1 cellular context compared by ENCODE assay signal in genomic region chr6:134875367-134875766, GRCh38.
TF ChIP-seq lines count a peak whose summit lies in the region.

No MANE protein-coding gene starts in this region.

TF ChIP-seq in K562, 482 proteins besides CTCF, POLR2A, EP300 and RAD21 (continued from another document and continues in another):
- TF ChIP-seq, protein P1, sequence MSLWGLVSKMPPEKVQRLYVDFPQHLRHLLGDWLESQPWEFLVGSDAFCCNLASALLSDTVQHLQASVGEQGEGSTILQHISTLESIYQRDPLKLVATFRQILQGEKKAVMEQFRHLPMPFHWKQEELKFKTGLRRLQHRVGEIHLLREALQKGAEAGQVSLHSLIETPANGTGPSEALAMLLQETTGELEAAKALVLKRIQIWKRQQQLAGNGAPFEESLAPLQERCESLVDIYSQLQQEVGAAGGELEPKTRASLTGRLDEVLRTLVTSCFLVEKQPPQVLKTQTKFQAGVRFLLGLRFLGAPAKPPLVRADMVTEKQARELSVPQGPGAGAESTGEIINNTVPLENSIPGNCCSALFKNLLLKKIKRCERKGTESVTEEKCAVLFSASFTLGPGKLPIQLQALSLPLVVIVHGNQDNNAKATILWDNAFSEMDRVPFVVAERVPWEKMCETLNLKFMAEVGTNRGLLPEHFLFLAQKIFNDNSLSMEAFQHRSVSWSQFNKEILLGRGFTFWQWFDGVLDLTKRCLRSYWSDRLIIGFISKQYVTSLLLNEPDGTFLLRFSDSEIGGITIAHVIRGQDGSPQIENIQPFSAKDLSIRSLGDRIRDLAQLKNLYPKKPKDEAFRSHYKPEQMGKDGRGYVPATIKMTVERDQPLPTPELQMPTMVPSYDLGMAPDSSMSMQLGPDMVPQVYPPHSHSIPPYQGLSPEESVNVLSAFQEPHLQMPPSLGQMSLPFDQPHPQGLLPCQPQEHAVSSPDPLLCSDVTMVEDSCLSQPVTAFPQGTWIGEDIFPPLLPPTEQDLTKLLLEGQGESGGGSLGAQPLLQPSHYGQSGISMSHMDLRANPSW (CRISPR knock-in tag; IDR thresholded peaks at IDR 0.05), result no peak
- TF ChIP-seq, protein P2, sequence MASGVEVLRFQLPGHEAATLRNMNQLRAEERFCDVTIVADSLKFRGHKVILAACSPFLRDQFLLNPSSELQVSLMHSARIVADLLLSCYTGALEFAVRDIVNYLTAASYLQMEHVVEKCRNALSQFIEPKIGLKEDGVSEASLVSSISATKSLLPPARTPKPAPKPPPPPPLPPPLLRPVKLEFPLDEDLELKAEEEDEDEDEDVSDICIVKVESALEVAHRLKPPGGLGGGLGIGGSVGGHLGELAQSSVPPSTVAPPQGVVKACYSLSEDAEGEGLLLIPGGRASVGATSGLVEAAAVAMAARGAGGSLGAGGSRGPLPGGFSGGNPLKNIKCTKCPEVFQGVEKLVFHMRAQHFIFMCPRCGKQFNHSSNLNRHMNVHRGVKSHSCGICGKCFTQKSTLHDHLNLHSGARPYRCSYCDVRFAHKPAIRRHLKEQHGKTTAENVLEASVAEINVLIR (CRISPR knock-in tag; IDR thresholded peaks at IDR 0.05), result no peak
- TF ChIP-seq BACH1 (tag; IDR thresholded peaks at IDR 0.05), result peak; percentile 93
- no peak for TF ChIP-seq SLC30A9 (CRISPR knock-in tag; IDR thresholded peaks at IDR 0.05)
- no peak for TF ChIP-seq HES1 (IDR thresholded peaks at IDR 0.05; ENCODE audit: low read depth)
- TF ChIP-seq ZNF347 (CRISPR knock-in tag; IDR thresholded peaks at IDR 0.05; ENCODE audit: low read depth), result no peak
- TF ChIP-seq, protein P3, sequence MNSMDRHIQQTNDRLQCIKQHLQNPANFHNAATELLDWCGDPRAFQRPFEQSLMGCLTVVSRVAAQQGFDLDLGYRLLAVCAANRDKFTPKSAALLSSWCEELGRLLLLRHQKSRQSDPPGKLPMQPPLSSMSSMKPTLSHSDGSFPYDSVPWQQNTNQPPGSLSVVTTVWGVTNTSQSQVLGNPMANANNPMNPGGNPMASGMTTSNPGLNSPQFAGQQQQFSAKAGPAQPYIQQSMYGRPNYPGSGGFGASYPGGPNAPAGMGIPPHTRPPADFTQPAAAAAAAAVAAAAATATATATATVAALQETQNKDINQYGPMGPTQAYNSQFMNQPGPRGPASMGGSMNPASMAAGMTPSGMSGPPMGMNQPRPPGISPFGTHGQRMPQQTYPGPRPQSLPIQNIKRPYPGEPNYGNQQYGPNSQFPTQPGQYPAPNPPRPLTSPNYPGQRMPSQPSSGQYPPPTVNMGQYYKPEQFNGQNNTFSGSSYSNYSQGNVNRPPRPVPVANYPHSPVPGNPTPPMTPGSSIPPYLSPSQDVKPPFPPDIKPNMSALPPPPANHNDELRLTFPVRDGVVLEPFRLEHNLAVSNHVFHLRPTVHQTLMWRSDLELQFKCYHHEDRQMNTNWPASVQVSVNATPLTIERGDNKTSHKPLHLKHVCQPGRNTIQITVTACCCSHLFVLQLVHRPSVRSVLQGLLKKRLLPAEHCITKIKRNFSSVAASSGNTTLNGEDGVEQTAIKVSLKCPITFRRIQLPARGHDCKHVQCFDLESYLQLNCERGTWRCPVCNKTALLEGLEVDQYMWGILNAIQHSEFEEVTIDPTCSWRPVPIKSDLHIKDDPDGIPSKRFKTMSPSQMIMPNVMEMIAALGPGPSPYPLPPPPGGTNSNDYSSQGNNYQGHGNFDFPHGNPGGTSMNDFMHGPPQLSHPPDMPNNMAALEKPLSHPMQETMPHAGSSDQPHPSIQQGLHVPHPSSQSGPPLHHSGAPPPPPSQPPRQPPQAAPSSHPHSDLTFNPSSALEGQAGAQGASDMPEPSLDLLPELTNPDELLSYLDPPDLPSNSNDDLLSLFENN (IDR thresholded peaks at IDR 0.05; ENCODE audit: low read depth in 2 of 2, low read length in 2 of 2), result no peak
- TF ChIP-seq HDAC3 (IDR thresholded peaks at IDR 0.05; ENCODE audit: borderline replicate concordance, partially characterized antibody), result no peak
- no peak for TF ChIP-seq MTF1 (CRISPR knock-in tag; IDR thresholded peaks at IDR 0.05; ENCODE audit: borderline replicate concordance)
- TF ChIP-seq MCM7 (IDR thresholded peaks at IDR 0.05), result no peak
- TF ChIP-seq EP400 (IDR thresholded peaks at IDR 0.05), result no peak
- no peak for TF ChIP-seq NFATC3 (IDR thresholded peaks at IDR 0.05)
- TF ChIP-seq, protein P4, sequence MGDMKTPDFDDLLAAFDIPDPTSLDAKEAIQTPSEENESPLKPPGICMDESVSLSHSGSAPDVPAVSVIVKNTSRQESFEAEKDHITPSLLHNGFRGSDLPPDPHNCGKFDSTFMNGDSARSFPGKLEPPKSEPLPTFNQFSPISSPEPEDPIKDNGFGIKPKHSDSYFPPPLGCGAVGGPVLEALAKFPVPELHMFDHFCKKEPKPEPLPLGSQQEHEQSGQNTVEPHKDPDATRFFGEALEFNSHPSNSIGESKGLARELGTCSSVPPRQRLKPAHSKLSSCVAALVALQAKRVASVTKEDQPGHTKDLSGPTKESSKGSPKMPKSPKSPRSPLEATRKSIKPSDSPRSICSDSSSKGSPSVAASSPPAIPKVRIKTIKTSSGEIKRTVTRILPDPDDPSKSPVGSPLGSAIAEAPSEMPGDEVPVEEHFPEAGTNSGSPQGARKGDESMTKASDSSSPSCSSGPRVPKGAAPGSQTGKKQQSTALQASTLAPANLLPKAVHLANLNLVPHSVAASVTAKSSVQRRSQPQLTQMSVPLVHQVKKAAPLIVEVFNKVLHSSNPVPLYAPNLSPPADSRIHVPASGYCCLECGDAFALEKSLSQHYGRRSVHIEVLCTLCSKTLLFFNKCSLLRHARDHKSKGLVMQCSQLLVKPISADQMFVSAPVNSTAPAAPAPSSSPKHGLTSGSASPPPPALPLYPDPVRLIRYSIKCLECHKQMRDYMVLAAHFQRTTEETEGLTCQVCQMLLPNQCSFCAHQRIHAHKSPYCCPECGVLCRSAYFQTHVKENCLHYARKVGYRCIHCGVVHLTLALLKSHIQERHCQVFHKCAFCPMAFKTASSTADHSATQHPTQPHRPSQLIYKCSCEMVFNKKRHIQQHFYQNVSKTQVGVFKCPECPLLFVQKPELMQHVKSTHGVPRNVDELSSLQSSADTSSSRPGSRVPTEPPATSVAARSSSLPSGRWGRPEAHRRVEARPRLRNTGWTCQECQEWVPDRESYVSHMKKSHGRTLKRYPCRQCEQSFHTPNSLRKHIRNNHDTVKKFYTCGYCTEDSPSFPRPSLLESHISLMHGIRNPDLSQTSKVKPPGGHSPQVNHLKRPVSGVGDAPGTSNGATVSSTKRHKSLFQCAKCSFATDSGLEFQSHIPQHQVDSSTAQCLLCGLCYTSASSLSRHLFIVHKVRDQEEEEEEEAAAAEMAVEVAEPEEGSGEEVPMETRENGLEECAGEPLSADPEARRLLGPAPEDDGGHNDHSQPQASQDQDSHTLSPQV (IDR thresholded peaks at IDR 0.05), result peak; percentile 36; the same call in 1 of the 2 replicates
- no peak for TF ChIP-seq ZBTB1 (CRISPR knock-in tag; IDR thresholded peaks at IDR 0.05; ENCODE audit: borderline replicate concordance, low read depth)
- TF ChIP-seq BRF2 (IDR thresholded peaks at IDR 0.05; ENCODE audit: borderline replicate concordance, insufficient read depth, insufficient read length), result no peak
- no peak for TF ChIP-seq USF2 (CRISPR knock-in tag; IDR thresholded peaks at IDR 0.05)
- no peak for TF ChIP-seq CHD1 (IDR thresholded peaks at IDR 0.05; ENCODE audit: low read length)
- TF ChIP-seq GTF2B (IDR thresholded peaks at IDR 0.05; ENCODE audit: extremely low read depth, insufficient read length), result no peak
- TF ChIP-seq CXXC5 (CRISPR knock-in tag; IDR thresholded peaks at IDR 0.05), result 0 out of 2 replicates have a peak, but pooled peaks have one; percentile 24
- no peak for TF ChIP-seq CEBPB (tag; IDR thresholded peaks at IDR 0.05)
- TF ChIP-seq ARID2 (IDR thresholded peaks at IDR 0.05), result no peak
- TF ChIP-seq MECOM (CRISPR knock-in tag; IDR thresholded peaks at IDR 0.05), result no peak
- no peak for TF ChIP-seq RFX1 (IDR thresholded peaks at IDR 0.05)
- TF ChIP-seq, protein P5, sequence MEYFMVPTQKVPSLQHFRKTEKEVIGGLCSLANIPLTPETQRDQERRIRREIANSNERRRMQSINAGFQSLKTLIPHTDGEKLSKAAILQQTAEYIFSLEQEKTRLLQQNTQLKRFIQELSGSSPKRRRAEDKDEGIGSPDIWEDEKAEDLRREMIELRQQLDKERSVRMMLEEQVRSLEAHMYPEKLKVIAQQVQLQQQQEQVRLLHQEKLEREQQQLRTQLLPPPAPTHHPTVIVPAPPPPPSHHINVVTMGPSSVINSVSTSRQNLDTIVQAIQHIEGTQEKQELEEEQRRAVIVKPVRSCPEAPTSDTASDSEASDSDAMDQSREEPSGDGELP (CRISPR knock-in tag; IDR thresholded peaks at IDR 0.05; ENCODE audit: borderline replicate concordance), result no peak
- no peak for TF ChIP-seq ZNF57 (CRISPR knock-in tag; IDR thresholded peaks at IDR 0.05)
- TF ChIP-seq SMAD1 (IDR thresholded peaks at IDR 0.05; ENCODE audit: low read depth, low read length, partially characterized antibody), result no peak
- TF ChIP-seq MIER1 (IDR thresholded peaks at IDR 0.05; ENCODE audit: low read depth), result no peak
- TF ChIP-seq ZNF449 (CRISPR knock-in tag; IDR thresholded peaks at IDR 0.05), result no peak
- no peak for TF ChIP-seq ZNF311 (CRISPR knock-in tag; IDR thresholded peaks at IDR 0.05)
- TF ChIP-seq ZNF699 (CRISPR knock-in tag; IDR thresholded peaks at IDR 0.05; ENCODE audit: insufficient replicate concordance), result no peak
- no peak for TF ChIP-seq ZBTB8A (IDR thresholded peaks at IDR 0.05; ENCODE audit: partially characterized antibody)
- no peak for TF ChIP-seq TGIF2 (CRISPR knock-in tag; IDR thresholded peaks at IDR 0.05)
- 0 out of 4 replicates have a peak, but pooled peaks of 1 of the 2 experiments have one; percentile 29 for TF ChIP-seq NRF1 (conservative IDR thresholded peaks at IDR 0.05 in 1 of 2, IDR thresholded peaks at IDR 0.05 in 1 of 2)
- peak in 1 of 2 experiments; percentile 41; a peak in 1 of 4 replicates for TF ChIP-seq TEAD1 (CRISPR knock-in tag; IDR thresholded peaks at IDR 0.05)
- TF ChIP-seq MCM5 (IDR thresholded peaks at IDR 0.05; ENCODE audit: low read depth), result no peak
- no peak for TF ChIP-seq ATF3 (IDR thresholded peaks at IDR 0.05)
- TF ChIP-seq ATF3 (CRISPR knock-in tag; conservative IDR thresholded peaks at IDR 0.05), result no peak
- TF ChIP-seq ZNF695 (CRISPR knock-in tag; IDR thresholded peaks at IDR 0.05), result no peak
- TF ChIP-seq ZKSCAN3 (CRISPR knock-in tag; IDR thresholded peaks at IDR 0.05), result no peak
- no peak for TF ChIP-seq CHD4 (IDR thresholded peaks at IDR 0.05; ENCODE audit: insufficient read depth, insufficient replicate concordance, low read depth, low read length, poor library complexity, severe bottlenecking)
- no peak for TF ChIP-seq CSDE1 (IDR thresholded peaks at IDR 0.05)
- no peak for TF ChIP-seq FOSL1 (tag; conservative IDR thresholded peaks at IDR 0.05)
- no peak for TF ChIP-seq THRAP3 (IDR thresholded peaks at IDR 0.05; ENCODE audit: borderline replicate concordance)
- TF ChIP-seq NR2C1 (IDR thresholded peaks at IDR 0.05), result no peak
- peak; percentile 62; the same call in 1 of the 2 replicates for TF ChIP-seq NR2C1 (tag; IDR thresholded peaks at IDR 0.05)
- TF ChIP-seq HLTF (IDR thresholded peaks at IDR 0.05), result no peak
- no peak for TF ChIP-seq HDAC1 (IDR thresholded peaks at IDR 0.05)
- TF ChIP-seq ZNF134 (CRISPR knock-in tag; conservative IDR thresholded peaks at IDR 0.05), result no peak
- TF ChIP-seq DDX20 (tag; IDR thresholded peaks at IDR 0.05; ENCODE audit: low read depth), result 0 out of 2 replicates have a peak, but pooled peaks have one; percentile 45
- no peak for TF ChIP-seq NFIC (IDR thresholded peaks at IDR 0.05)
- TF ChIP-seq HDAC8 (tag; IDR thresholded peaks at IDR 0.05), result 0 out of 2 replicates have a peak, but pooled peaks have one; percentile 28
- no peak for TF ChIP-seq SUPT5H (IDR thresholded peaks at IDR 0.05)
